21 cellular contexts compared by ENCODE assay signal in the genomic region with DNA sequence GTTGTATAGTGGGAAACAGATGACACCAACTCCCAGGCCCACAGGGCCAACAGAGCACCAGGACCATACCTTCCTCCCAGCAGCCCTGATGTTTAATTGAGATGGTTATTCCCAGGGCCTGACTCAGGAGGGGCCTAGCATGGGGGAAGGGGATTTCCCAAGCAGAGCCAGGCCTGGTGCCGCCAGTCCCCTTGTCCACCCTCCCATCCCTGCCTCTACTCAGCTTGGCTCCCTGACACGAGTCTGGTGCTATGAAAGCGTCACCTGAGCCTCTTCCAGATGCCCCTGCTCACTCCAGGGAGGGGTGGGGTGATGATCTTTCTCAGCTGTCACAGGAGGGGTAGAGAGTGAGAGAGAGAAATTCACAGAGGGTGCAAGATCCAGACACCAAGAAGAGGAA.
"Had no signal": no experiment of that assay in that cellular context is flagged by ENCODE, and none has a peak within 500 bp of the region (broad histone marks: within the 10 kb centered on the region; RNA-seq: fewer than 3 reads in every experiment).

No MANE protein-coding gene starts in this region.

- H3K27me3 Mint-ChIP-seq: activated CD8-positive, alpha-beta memory T cell treated with anti-CD3 and anti-CD28 coated beads, Interleukin-2, amount 10 ng/mL, durations not matched to agents 7 days and 5 days; activated CD8-positive, alpha-beta T cell treated with anti-CD3 and anti-CD28 coated beads for 36 hours; stimulated activated naive B cell treated with anti-CD40 and anti-IgM and Interleukin-4, amounts not matched to agents 10 μg/mL and 1 μg/mL and 100 μg/mL, for 72 hours had no signal

- H3K4me3 Mint-ChIP-seq: activated CD8-positive, alpha-beta memory T cell treated with anti-CD3 and anti-CD28 coated beads, Interleukin-2, amount 10 ng/mL, durations not matched to agents 7 days and 5 days; activated CD8-positive, alpha-beta T cell treated with anti-CD3 and anti-CD28 coated beads for 36 hours; neural crest cell; stimulated activated naive B cell treated with anti-CD40 and anti-IgM and Interleukin-4, amounts not matched to agents 10 μg/mL and 1 μg/mL and 100 μg/mL, for 72 hours had no signal

- H3K27ac Mint-ChIP-seq: activated CD8-positive, alpha-beta memory T cell treated with anti-CD3 and anti-CD28 coated beads, Interleukin-2, amount 10 ng/mL, durations not matched to agents 7 days and 5 days; activated CD8-positive, alpha-beta T cell treated with anti-CD3 and anti-CD28 coated beads for 36 hours; stimulated activated naive B cell treated with anti-CD40 and anti-IgM and Interleukin-4, amounts not matched to agents 10 μg/mL and 1 μg/mL and 100 μg/mL, for 72 hours had no signal

- DNase-seq: activated CD4-positive, alpha-beta T cell treated with anti-CD3 and anti-CD28 coated beads for 48 hours; activated CD8-positive, alpha-beta memory T cell treated with anti-CD3 and anti-CD28 coated beads, Interleukin-2, amount 10 ng/mL, durations not matched to agents 7 days and 5 days; activated CD8-positive, alpha-beta T cell treated with anti-CD3 and anti-CD28 coated beads for 36 hours; activated effector memory CD4-positive, alpha-beta T cell treated with anti-CD3 and anti-CD28 coated beads, Interleukin-2, amount 50 U/mL, for 16 hours; activated naive CD4-positive, alpha-beta T cell treated with anti-CD3 and anti-CD28 coated beads, Interleukin-2, amount 50 U/mL, for 16 hours; activated T-cell treated with anti-CD3 and anti-CD28 coated beads for 4 hours; aorta; brain microvascular endothelial cell; caudate nucleus; dermis blood vessel endothelial cell; effector CD8-positive, alpha-beta T cell; foreskin fibroblast; kidney; left lung; midbrain; retina; stimulated activated CD4-positive, alpha-beta T cell treated with anti-CD3 and anti-CD28 coated beads, Interleukin-2, amount 100 ng/mL, for 48 hours; stimulated activated CD8-positive, alpha-beta memory T cell treated with anti-CD3 and anti-CD28 coated beads, Interleukin-4, amount 100 ng/mL, for 48 hours; stimulated activated naive B cell treated with anti-CD40 and anti-IgM and Interleukin-4, amounts not matched to agents 10 μg/mL and 1 μg/mL and 100 μg/mL, for 72 hours; transverse colon had no signal

- H3K4me1 Mint-ChIP-seq: activated CD8-positive, alpha-beta memory T cell treated with anti-CD3 and anti-CD28 coated beads, Interleukin-2, amount 10 ng/mL, durations not matched to agents 7 days and 5 days; stimulated activated naive B cell treated with anti-CD40 and anti-IgM and Interleukin-4, amounts not matched to agents 10 μg/mL and 1 μg/mL and 100 μg/mL, for 72 hours had no signal

- H3K9me3 Mint-ChIP-seq: activated CD8-positive, alpha-beta T cell treated with anti-CD3 and anti-CD28 coated beads for 36 hours; stimulated activated naive B cell treated with anti-CD40 and anti-IgM and Interleukin-4, amounts not matched to agents 10 μg/mL and 1 μg/mL and 100 μg/mL, for 72 hours had no signal

- H3K36me3 Mint-ChIP-seq: activated CD8-positive, alpha-beta memory T cell treated with anti-CD3 and anti-CD28 coated beads, Interleukin-2, amount 10 ng/mL, durations not matched to agents 7 days and 5 days; stimulated activated naive B cell treated with anti-CD40 and anti-IgM and Interleukin-4, amounts not matched to agents 10 μg/mL and 1 μg/mL and 100 μg/mL, for 72 hours had no signal
